8 cellular contexts compared by ENCODE assay signal in the genomic region with DNA sequence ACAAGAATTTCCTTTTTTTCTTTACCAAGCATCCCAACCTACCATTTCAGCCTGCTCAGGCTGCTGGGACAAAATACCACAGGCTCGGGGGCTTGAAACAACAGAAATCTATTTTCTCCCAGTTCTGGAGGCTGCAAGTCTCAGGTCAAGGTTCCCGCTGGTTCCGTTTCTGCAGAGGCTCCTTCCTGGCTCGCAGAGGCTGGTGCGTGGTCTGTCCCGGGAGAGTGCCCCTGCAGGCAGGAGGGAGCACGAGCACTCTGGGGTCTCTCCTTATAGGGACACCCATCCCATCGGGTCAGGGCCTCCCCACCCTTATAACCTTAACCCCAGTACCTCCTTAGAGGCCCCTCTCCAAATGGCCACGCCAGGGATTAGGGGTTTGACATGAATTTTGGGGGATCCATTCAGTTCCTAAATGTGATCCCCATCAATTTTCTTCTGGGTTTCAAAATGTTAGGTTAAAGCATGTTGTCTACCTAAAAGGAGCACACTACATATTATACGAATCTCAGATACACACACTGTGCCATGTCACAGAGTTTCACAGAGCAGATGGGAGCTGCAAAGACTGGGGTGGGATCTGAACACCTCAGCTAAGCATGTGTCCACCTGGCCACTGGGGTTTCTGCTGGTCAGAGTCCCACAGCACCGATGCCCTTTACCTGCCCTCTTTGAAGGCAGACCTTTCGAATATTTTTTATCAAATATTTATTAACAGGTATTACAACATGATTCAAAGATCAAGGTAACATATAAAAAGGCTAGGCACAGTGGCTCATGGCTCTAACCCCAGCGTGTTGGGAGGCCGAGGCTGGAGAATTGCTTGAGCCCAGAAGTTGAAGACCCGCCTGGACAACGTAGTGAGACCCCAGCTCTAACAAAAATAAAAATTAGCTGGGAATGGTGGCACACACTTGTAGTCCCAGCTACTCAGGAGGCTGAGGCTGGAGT. TPM values are rescaled to one million over a fixed set of nuclear protein-coding genes. Genes with fewer than 3 reads are reported as not detected.
DNase-seq lines count a peak whose midpoint lies in the region; ATAC-seq and TF ChIP-seq lines count a peak whose summit lies in the region.

No MANE protein-coding gene starts in this region.

- ATAC-seq in HG03196 (IDR thresholded peaks at IDR 0.05; ENCODE audit: unreplicated experiment), result peak; percentile 70

- no peaks in the 10 kb centered on the region for H3K9me3 ChIP-seq in ovary

- no peaks in the 10 kb centered on the region for H3K36me3 ChIP-seq in ovary

- DNase-seq in ELR (ENCODE audit: low read depth) (peak; percentile 74), UCSD-AML1 (lab: John Stamatoyannopoulos, UW; ENCODE audit: unreplicated experiment) (peak; percentile 67), fibroblast of mammary gland (ENCODE audit: low read depth) (peak; percentile 60), ovary (peak; percentile 67 to 80 (median 73)), anterior cingulate cortex (lab: John Stamatoyannopoulos, UW) (no peak), NCI-H526 treated with DMSO at 0.1 percent for 48 hours (lab: John Stamatoyannopoulos, UW) (no peak), DMS79 (lab: John Stamatoyannopoulos, UW) (no peak)

- intact Hi-C loops in ovary (cut with DNase I), result loop anchor here in 1 of 4 donors (10.0 kb wide), 1 partner anchor 112 kb away; no protein-coding TSS in a partner anchor

- no peak for TF ChIP-seq POLR2A in ovary (IDR thresholded peaks at IDR 0.05)

- 42 to 44% (median 43%) methylated on average over 16 of the region's 16 CpGs for WGBS in ovary, 3 donors

- TF ChIP-seq EP300 in ovary (IDR thresholded peaks at IDR 0.05), result no peak

- peak overlapping the region; percentile 86 to 91 for H3K27ac ChIP-seq in ovary

- peaks cover 10% of the 10 kb centered on the region for H3K4me1 ChIP-seq in ovary (ENCODE audit: insufficient read depth)

- H3K4me3 ChIP-seq in fibroblast of mammary gland (ENCODE audit: control insufficient read depth, low read depth, low read length), result peak overlapping the region; percentile 46
- peak overlapping the region; percentile 37 for H3K4me3 ChIP-seq in ovary

- H3K27me3 ChIP-seq in ovary, result no peaks in the 10 kb centered on the region

- TF ChIP-seq CTCF in fibroblast of mammary gland (conservative IDR thresholded peaks at IDR 0.05; ENCODE audit: control insufficient read depth, insufficient read depth, low read depth, low read length) (peak; percentile 56), ovary (IDR thresholded peaks at IDR 0.05) (peak in 2 of 3 donors; percentile 50)

RNA-seq across cellular contexts. Expression of a gene that starts 17.6 kb away (rescaled TPM):
- total RNA-seq in ovary, result 10 to 100 TPM; 35.9 to 59.3 (median 46.3) TPM
- 10 to 100 TPM; 67.4 to 77.2 TPM for polyA plus RNA-seq in ovary

RNA-seq across cellular contexts. Expression of a gene that starts 21.2 kb away (rescaled TPM):
- 10 to 100 TPM; 10.3 to 23.9 (median 18.1) TPM for total RNA-seq in ovary
- polyA plus RNA-seq in ovary, result 10 to 100 TPM; 14.0 to 15.9 TPM

RNA-seq across cellular contexts. Expression of a gene that starts 38.1 kb away (rescaled TPM):
- total RNA-seq in ovary, result over 10,000 TPM in 1 of 7 donors, 1,000 to 10,000 TPM in 6; 2,415 to 11,755 (median 2,627) TPM
- polyA plus RNA-seq in ovary, result 1,000 to 10,000 TPM; 1,753 to 4,871 TPM

RNA-seq across cellular contexts. Expression of a gene that starts 58.0 kb away (rescaled TPM):
- total RNA-seq in ovary, result 10 to 100 TPM; 16.7 to 99.0 (median 59.9) TPM
- 100 to 1,000 TPM in 1 of 2 donors, 10 to 100 TPM in 1; 19.5 to 187 TPM for polyA plus RNA-seq in ovary

Comparison
In these comparisons a context has a peak if more than half of its experiments do, and no peak if none do; other contexts are left out.
1. DNase-seq: peak in ELR (single experiment), UCSD-AML1 (single experiment), fibroblast of mammary gland (single experiment) and ovary (5 of 5); none in anterior cingulate cortex (0 of 58), NCI-H526 treated with DMSO at 0.1 percent for 48 hours (single experiment) and DMS79 (single experiment).